Comparison of ENCODE assay signal across 1 cellular context in genomic region chr17:81508639-81509047, GRCh38.
TF ChIP-seq lines count a peak whose summit lies in the region.

No MANE protein-coding gene starts in this region.

TF ChIP-seq in WTC11, 78 proteins besides CTCF, POLR2A, EP300 and RAD21 (continued from another document):
- TF ChIP-seq ZNF532 (CRISPR knock-in tag; IDR thresholded peaks at IDR 0.05; ENCODE audit: borderline replicate concordance) (peak; percentile 77; the same call in 1 of the 2 replicates), AR (CRISPR knock-in tag; IDR thresholded peaks at IDR 0.05) (peak; percentile 50), NFATC4 (CRISPR knock-in tag; IDR thresholded peaks at IDR 0.05) (peak; percentile 85; the same call in 1 of the 2 replicates), GTF2I (CRISPR knock-in tag; conservative IDR thresholded peaks at IDR 0.05) (no peak), ZMAT4 (CRISPR knock-in tag; IDR thresholded peaks at IDR 0.05) (peak; percentile 13; the same call in 1 of the 2 replicates), NFE2L1 (CRISPR knock-in tag; IDR thresholded peaks at IDR 0.05) (no peak), GRHL2 (CRISPR knock-in tag; IDR thresholded peaks at IDR 0.05; ENCODE audit: insufficient replicate concordance, severe bottlenecking) (no peak)
TF ChIP-seq in WTC11: peak in this region for 12.
